In the genomic region with DNA sequence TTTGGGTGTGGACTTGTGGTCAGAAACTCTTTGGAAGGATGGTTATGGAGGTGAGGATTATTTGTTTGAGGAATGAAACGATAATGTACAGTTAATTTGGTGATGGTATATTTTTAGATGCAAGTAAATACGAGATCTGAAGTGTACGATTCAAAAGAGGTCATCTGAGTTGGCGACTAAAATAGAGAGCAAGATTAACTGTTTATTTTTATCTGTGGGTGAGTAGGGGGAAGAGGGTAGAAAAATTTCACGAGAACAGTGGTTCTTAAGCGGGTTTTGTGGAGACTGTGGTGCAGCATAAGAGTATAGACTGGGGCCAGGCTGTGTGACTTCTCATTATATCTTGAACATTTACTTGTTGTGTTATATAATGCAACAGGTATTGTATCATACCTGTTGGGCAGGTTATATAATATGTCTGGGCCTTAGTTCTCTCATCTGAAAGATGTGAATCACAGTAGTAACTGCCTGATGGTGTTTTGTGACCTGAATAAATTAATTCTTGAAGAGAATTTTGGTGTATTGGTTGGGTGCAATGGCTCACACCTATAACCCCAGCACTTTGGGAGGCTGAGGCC, we compare ENCODE assay signal across 18 cellular contexts.
DNase-seq lines count a peak whose midpoint lies in the region; ATAC-seq and TF ChIP-seq lines count a peak whose summit lies in the region.
"Had no signal": no experiment of that assay in that cellular context is flagged by ENCODE, and none has a peak within 500 bp of the region (broad histone marks: within the 10 kb centered on the region; RNA-seq: fewer than 3 reads in every experiment).

No MANE protein-coding gene starts in this region.

- H3K4me3 ChIP-seq in gastrocnemius medialis (no peak overlapping the region), BE2C (ENCODE audit: low read depth, low read length) (no peak overlapping the region), WERI-Rb-1 (ENCODE audit: low read depth, low read length) (no peak overlapping the region)
- H3K4me3 ChIP-seq: SK-N-MC, transverse colon had no signal

- peaks cover 49 to 51% of the 10 kb centered on the region in 2 donors for H3K4me1 ChIP-seq in gastrocnemius medialis
- H3K4me1 ChIP-seq in BE2C = no peaks in the 10 kb centered on the region

- POLR2A ChIA-PET in activated CD8-positive, alpha-beta T cell treated with anti-CD3 and anti-CD28 coated beads for 36 hours (lab: Charles Lee) = no interaction called here

- H3K36me3 Mint-ChIP-seq in activated T-cell treated with anti-CD3 and anti-CD28 coated beads, Interleukin-2, amount 50 U/mL, for 72 hours (ENCODE audit: insufficient read depth in 2 of 2) = peaks cover 26 to 52% of the 10 kb centered on the region in 2 donors
- H3K36me3 Mint-ChIP-seq in activated CD8-positive, alpha-beta T cell treated with anti-CD3 and anti-CD28 coated beads for 36 hours (ENCODE audit: low read depth) = peaks cover 62% of the 10 kb centered on the region
- H3K36me3 Mint-ChIP-seq in chondrocyte (ENCODE audit: low read depth) = peaks cover 13% of the 10 kb centered on the region

- peak in 1 of 2 donors; percentile 28 for DNase-seq in activated T-cell treated with anti-CD3 and anti-CD28 coated beads, Interleukin-2, amount 50 U/mL, for 72 hours
- no peak for DNase-seq in activated T-cell treated with anti-CD3 and anti-CD28 coated beads, Interleukin-2, amount 50 U/mL, for 1 hour
- no peak for DNase-seq in activated CD8-positive, alpha-beta T cell treated with anti-CD3 and anti-CD28 coated beads for 36 hours
- DNase-seq in gastrocnemius medialis (no peak), BE2C (no peak), WERI-Rb-1 (no peak), chondrocyte (ENCODE audit: low spot score) (no peak)
- DNase-seq: CD8-positive, alpha-beta memory T cell; DMS79 treated with DMSO at 0.1 percent for 48 hours; hypothalamus; NCI-H1092 treated with DMSO at 0.1 percent for 48 hours; NCI-H2171; NCI-H748 treated with DMSO at 0.1 percent for 48 hours; transverse colon had no signal

- H3K36me3 ChIP-seq in gastrocnemius medialis (peaks cover 0 to 8% of the 10 kb centered on the region in 2 donors), BE2C (no peaks in the 10 kb centered on the region; the same call in 1 of the 2 replicates), WERI-Rb-1 (peaks cover 13% of the 10 kb centered on the region)

- CTCF ChIA-PET in activated CD8-positive, alpha-beta T cell treated with anti-CD3 and anti-CD28 coated beads for 36 hours (lab: Charles Lee) = interaction anchor here (1.5 kb wide), 1 partner anchor 12 kb away, joined by 3 read pairs; no protein-coding TSS in a partner anchor

- H3K27ac ChIP-seq in gastrocnemius medialis (peak overlapping the region; percentile 71 to 76 (median 74)), WERI-Rb-1 (no peak overlapping the region)
- H3K27ac ChIP-seq: SK-N-MC, transverse colon had no signal

- H3K9me3 Mint-ChIP-seq in activated T-cell treated with anti-CD3 and anti-CD28 coated beads, Interleukin-2, amount 50 U/mL, for 72 hours = peaks cover 5 to 6% of the 10 kb centered on the region in 2 donors
- peaks cover 20% of the 10 kb centered on the region for H3K9me3 Mint-ChIP-seq in activated CD8-positive, alpha-beta T cell treated with anti-CD3 and anti-CD28 coated beads for 36 hours
- peaks cover 24% of the 10 kb centered on the region for H3K9me3 Mint-ChIP-seq in chondrocyte (ENCODE audit: low read depth)

- peaks cover 0 to 12% (median 0%) of the 10 kb centered on the region in 3 donors for H3K9me3 ChIP-seq in gastrocnemius medialis
- H3K9me3 ChIP-seq in BE2C = no peaks in the 10 kb centered on the region; the same call in 1 of the 2 replicates
- peaks cover 13% of the 10 kb centered on the region for H3K9me3 ChIP-seq in WERI-Rb-1 (ENCODE audit: severe bottlenecking)

- intact Hi-C loops in activated CD8-positive, alpha-beta T cell treated with anti-CD3 and anti-CD28 coated beads for 36 hours (cut with micrococcal nuclease) = no loop called here
- intact Hi-C loops in gastrocnemius medialis (cut with DNase I; ENCODE audit: low total_unique reads) = no loop called here

- peak; percentile 24 to 25 for ATAC-seq in activated T-cell treated with anti-CD3 and anti-CD28 coated beads, Interleukin-2, amount 50 U/mL, for 72 hours (replicated peaks in 1 of 2)
- no peak for ATAC-seq in activated CD8-positive, alpha-beta T cell treated with anti-CD3 and anti-CD28 coated beads for 36 hours
- peak; percentile 83 for ATAC-seq in esophagus mucosa
- ATAC-seq in gastrocnemius medialis = peak; percentile 31 to 33
- ATAC-seq: stimulated activated memory B cell treated with anti-CD40 and anti-IgM and Interleukin-4, amounts not matched to agents 10 μg/mL and 1 μg/mL and 100 μg/mL, for 72 hours had no signal

- no peak for TF ChIP-seq CTCF in activated CD8-positive, alpha-beta T cell treated with anti-CD3 and anti-CD28 coated beads for 36 hours (IDR thresholded peaks at IDR 0.05)
- TF ChIP-seq CTCF in gastrocnemius medialis (IDR thresholded peaks at IDR 0.05 in 4 of 5, conservative IDR thresholded peaks at IDR 0.05 in 1 of 5) (no peak), BE2C (IDR thresholded peaks at IDR 0.05; ENCODE audit: low read depth, low read length) (no peak), WERI-Rb-1 (IDR thresholded peaks at IDR 0.05; ENCODE audit: low read depth, low read length) (no peak), chondrocyte (IDR thresholded peaks at IDR 0.05) (no peak)

- H3K4me1 Mint-ChIP-seq in activated T-cell treated with anti-CD3 and anti-CD28 coated beads, Interleukin-2, amount 50 U/mL, for 72 hours (ENCODE audit: low read depth) = peaks cover 65% of the 10 kb centered on the region
- peaks cover 54% of the 10 kb centered on the region for H3K4me1 Mint-ChIP-seq in activated CD8-positive, alpha-beta T cell treated with anti-CD3 and anti-CD28 coated beads for 36 hours (ENCODE audit: low read depth)
- H3K4me1 Mint-ChIP-seq in chondrocyte (ENCODE audit: low read depth) = peaks cover 10% of the 10 kb centered on the region

- no peak for TF ChIP-seq POLR2A in gastrocnemius medialis (IDR thresholded peaks at IDR 0.05)

- H3K27me3 ChIP-seq in gastrocnemius medialis = no peaks in the 10 kb centered on the region
- no peaks in the 10 kb centered on the region for H3K27me3 ChIP-seq in BE2C
- no peaks in the 10 kb centered on the region for H3K27me3 ChIP-seq in WERI-Rb-1 (ENCODE audit: insufficient read depth, low read depth, severe bottlenecking)
- H3K27me3 ChIP-seq: transverse colon had no signal

- in situ Hi-C loops in gastrocnemius medialis (cut with MboI; ENCODE audit: low sequenced_read_pairs in 4 of 4) = no loop called here

- H3K4me3 Mint-ChIP-seq in activated T-cell treated with anti-CD3 and anti-CD28 coated beads, Interleukin-2, amount 50 U/mL, for 72 hours = peak overlapping the region; percentile 54 to 56
- H3K4me3 Mint-ChIP-seq in activated CD8-positive, alpha-beta T cell treated with anti-CD3 and anti-CD28 coated beads for 36 hours = no peak overlapping the region
- H3K4me3 Mint-ChIP-seq in chondrocyte (ENCODE audit: unreplicated experiment) = no peak overlapping the region
- H3K4me3 Mint-ChIP-seq: mesothelial cell of epicardium; stimulated activated memory B cell treated with anti-CD40 and anti-IgM and Interleukin-4, amounts not matched to agents 10 μg/mL and 1 μg/mL and 100 μg/mL, for 72 hours had no signal

- no peaks in the 10 kb centered on the region for H3K27me3 Mint-ChIP-seq in activated T-cell treated with anti-CD3 and anti-CD28 coated beads, Interleukin-2, amount 50 U/mL, for 72 hours (ENCODE audit: low read depth)
- no peaks in the 10 kb centered on the region for H3K27me3 Mint-ChIP-seq in activated CD8-positive, alpha-beta T cell treated with anti-CD3 and anti-CD28 coated beads for 36 hours
- no peaks in the 10 kb centered on the region for H3K27me3 Mint-ChIP-seq in chondrocyte (ENCODE audit: low read depth)
- H3K27me3 Mint-ChIP-seq: CD8-positive, alpha-beta memory T cell; stimulated activated memory B cell treated with anti-CD40 and anti-IgM and Interleukin-4, amounts not matched to agents 10 μg/mL and 1 μg/mL and 100 μg/mL, for 72 hours had no signal

- H3K27ac Mint-ChIP-seq in activated T-cell treated with anti-CD3 and anti-CD28 coated beads, Interleukin-2, amount 50 U/mL, for 72 hours = peak overlapping the region; percentile 60
- H3K27ac Mint-ChIP-seq in activated CD8-positive, alpha-beta T cell treated with anti-CD3 and anti-CD28 coated beads for 36 hours = peak overlapping the region; percentile 80
- no peak overlapping the region for H3K27ac Mint-ChIP-seq in chondrocyte (ENCODE audit: unreplicated experiment)
- H3K27ac Mint-ChIP-seq: mesothelial cell of epicardium; stimulated activated memory B cell treated with anti-CD40 and anti-IgM and Interleukin-4, amounts not matched to agents 10 μg/mL and 1 μg/mL and 100 μg/mL, for 72 hours had no signal

Comparison
In these comparisons a context has a peak if more than half of its experiments do, and no peak if none do; other contexts are left out.
1. H3K4me3 Mint-ChIP-seq: peak in activated T-cell treated with anti-CD3 and anti-CD28 coated beads, Interleukin-2, amount 50 U/mL, for 72 hours (2 of 2); none in activated CD8-positive, alpha-beta T cell treated with anti-CD3 and anti-CD28 coated beads for 36 hours (single experiment) and chondrocyte (single experiment).